Comparison of ENCODE assay signal across 1 cellular context in the genomic region with DNA sequence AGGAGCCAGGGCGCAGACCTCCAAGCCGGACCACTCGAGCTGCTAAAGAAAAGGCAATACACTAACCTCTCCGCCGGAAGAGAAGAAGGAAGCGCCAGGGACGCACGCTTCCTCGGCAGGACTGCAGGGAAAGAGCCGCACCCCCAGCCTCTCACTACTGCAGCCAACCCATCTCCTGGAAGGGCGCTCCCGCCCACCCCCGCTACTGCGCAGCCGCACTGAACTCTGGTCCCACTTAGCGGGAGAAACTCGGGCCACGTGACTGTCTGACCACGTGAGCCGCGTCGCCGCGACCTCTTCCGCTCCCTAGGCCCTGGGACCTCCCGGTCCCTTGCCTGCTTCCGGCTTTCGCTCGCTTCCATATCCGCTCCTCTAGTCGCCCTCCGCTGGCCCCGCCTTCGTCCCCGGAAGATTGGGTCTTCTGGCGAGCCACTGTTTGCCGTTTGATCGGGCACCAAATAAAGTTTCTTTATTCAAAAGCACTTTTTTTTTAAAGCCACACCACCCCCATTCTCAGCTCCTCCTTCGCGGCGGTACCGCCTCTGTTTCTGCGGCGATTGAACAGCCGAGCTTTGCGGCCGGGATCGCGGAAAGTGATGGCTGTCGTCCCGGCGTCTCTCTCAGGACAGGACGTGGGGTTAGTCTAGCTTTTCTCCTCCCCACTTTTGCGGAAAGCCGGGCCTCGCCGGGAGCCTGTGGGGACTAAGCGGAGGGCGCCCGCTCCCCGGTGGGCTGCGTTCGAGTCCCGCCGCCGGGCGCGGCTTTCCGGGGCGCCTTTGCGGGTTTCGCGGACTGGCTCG.
TF ChIP-seq lines count a peak whose summit lies in the region.

A gene with protein sequence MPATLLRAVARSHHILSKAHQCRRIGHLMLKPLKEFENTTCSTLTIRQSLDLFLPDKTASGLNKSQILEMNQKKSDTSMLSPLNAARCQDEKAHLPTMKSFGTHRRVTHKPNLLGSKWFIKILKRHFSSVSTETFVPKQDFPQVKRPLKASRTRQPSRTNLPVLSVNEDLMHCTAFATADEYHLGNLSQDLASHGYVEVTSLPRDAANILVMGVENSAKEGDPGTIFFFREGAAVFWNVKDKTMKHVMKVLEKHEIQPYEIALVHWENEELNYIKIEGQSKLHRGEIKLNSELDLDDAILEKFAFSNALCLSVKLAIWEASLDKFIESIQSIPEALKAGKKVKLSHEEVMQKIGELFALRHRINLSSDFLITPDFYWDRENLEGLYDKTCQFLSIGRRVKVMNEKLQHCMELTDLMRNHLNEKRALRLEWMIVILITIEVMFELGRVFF (minus strand): TSS at position 177 of the 800 bp plus-strand sequence. CDS start 6,315 bp downstream, outside the sequence.

TF ChIP-seq in K562, 482 proteins besides CTCF, POLR2A, EP300 and RAD21 (continued from another document and continues in another):
- TF ChIP-seq, protein P1, sequence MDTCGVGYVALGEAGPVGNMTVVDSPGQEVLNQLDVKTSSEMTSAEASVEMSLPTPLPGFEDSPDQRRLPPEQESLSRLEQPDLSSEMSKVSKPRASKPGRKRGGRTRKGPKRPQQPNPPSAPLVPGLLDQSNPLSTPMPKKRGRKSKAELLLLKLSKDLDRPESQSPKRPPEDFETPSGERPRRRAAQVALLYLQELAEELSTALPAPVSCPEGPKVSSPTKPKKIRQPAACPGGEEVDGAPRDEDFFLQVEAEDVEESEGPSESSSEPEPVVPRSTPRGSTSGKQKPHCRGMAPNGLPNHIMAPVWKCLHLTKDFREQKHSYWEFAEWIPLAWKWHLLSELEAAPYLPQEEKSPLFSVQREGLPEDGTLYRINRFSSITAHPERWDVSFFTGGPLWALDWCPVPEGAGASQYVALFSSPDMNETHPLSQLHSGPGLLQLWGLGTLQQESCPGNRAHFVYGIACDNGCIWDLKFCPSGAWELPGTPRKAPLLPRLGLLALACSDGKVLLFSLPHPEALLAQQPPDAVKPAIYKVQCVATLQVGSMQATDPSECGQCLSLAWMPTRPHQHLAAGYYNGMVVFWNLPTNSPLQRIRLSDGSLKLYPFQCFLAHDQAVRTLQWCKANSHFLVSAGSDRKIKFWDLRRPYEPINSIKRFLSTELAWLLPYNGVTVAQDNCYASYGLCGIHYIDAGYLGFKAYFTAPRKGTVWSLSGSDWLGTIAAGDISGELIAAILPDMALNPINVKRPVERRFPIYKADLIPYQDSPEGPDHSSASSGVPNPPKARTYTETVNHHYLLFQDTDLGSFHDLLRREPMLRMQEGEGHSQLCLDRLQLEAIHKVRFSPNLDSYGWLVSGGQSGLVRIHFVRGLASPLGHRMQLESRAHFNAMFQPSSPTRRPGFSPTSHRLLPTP (IDR thresholded peaks at IDR 0.05; ENCODE audit: borderline replicate concordance, extremely low read depth, insufficient read length): no peak
- TF ChIP-seq MIER1 (IDR thresholded peaks at IDR 0.05; ENCODE audit: low read depth): no peak
- TF ChIP-seq, protein P2, sequence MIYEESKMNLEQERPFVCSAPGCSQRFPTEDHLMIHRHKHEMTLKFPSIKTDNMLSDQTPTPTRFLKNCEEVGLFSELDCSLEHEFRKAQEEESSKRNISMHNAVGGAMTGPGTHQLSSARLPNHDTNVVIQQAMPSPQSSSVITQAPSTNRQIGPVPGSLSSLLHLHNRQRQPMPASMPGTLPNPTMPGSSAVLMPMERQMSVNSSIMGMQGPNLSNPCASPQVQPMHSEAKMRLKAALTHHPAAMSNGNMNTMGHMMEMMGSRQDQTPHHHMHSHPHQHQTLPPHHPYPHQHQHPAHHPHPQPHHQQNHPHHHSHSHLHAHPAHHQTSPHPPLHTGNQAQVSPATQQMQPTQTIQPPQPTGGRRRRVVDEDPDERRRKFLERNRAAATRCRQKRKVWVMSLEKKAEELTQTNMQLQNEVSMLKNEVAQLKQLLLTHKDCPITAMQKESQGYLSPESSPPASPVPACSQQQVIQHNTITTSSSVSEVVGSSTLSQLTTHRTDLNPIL (CRISPR knock-in tag; IDR thresholded peaks at IDR 0.05): no peak
- TF ChIP-seq, protein P3, sequence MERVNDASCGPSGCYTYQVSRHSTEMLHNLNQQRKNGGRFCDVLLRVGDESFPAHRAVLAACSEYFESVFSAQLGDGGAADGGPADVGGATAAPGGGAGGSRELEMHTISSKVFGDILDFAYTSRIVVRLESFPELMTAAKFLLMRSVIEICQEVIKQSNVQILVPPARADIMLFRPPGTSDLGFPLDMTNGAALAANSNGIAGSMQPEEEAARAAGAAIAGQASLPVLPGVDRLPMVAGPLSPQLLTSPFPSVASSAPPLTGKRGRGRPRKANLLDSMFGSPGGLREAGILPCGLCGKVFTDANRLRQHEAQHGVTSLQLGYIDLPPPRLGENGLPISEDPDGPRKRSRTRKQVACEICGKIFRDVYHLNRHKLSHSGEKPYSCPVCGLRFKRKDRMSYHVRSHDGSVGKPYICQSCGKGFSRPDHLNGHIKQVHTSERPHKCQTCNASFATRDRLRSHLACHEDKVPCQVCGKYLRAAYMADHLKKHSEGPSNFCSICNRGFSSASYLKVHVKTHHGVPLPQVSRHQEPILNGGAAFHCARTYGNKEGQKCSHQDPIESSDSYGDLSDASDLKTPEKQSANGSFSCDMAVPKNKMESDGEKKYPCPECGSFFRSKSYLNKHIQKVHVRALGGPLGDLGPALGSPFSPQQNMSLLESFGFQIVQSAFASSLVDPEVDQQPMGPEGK (CRISPR knock-in tag; IDR thresholded peaks at IDR 0.05; ENCODE audit: borderline replicate concordance): no peak
- peak; percentile 87 for TF ChIP-seq CCNT2 (IDR thresholded peaks at IDR 0.05; ENCODE audit: borderline replicate concordance, extremely low read depth, insufficient read length, low read depth, low read length)
- peak; percentile 91 to 97 for TF ChIP-seq ETV6 (IDR thresholded peaks at IDR 0.05; ENCODE audit: borderline replicate concordance in 1 of 2, low read depth in 2 of 2, low read length in 1 of 2)
- no peak; the same call in 1 of the 2 replicates for TF ChIP-seq ETV6 (CRISPR knock-in tag; IDR thresholded peaks at IDR 0.05; ENCODE audit: borderline replicate concordance)
- no peak for TF ChIP-seq BACH1 (tag; IDR thresholded peaks at IDR 0.05)
- TF ChIP-seq, protein P4, sequence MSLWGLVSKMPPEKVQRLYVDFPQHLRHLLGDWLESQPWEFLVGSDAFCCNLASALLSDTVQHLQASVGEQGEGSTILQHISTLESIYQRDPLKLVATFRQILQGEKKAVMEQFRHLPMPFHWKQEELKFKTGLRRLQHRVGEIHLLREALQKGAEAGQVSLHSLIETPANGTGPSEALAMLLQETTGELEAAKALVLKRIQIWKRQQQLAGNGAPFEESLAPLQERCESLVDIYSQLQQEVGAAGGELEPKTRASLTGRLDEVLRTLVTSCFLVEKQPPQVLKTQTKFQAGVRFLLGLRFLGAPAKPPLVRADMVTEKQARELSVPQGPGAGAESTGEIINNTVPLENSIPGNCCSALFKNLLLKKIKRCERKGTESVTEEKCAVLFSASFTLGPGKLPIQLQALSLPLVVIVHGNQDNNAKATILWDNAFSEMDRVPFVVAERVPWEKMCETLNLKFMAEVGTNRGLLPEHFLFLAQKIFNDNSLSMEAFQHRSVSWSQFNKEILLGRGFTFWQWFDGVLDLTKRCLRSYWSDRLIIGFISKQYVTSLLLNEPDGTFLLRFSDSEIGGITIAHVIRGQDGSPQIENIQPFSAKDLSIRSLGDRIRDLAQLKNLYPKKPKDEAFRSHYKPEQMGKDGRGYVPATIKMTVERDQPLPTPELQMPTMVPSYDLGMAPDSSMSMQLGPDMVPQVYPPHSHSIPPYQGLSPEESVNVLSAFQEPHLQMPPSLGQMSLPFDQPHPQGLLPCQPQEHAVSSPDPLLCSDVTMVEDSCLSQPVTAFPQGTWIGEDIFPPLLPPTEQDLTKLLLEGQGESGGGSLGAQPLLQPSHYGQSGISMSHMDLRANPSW (CRISPR knock-in tag; IDR thresholded peaks at IDR 0.05): peak; percentile 71; the same call in 1 of the 2 replicates
- TF ChIP-seq GABPB1 (CRISPR knock-in tag; IDR thresholded peaks at IDR 0.05): peak; percentile 95
- TF ChIP-seq HLTF (IDR thresholded peaks at IDR 0.05): peak; percentile 51; the same call in 1 of the 2 replicates
- TF ChIP-seq ELF2 (CRISPR knock-in tag; IDR thresholded peaks at IDR 0.05): peak; percentile 95
- TF ChIP-seq, protein P5, sequence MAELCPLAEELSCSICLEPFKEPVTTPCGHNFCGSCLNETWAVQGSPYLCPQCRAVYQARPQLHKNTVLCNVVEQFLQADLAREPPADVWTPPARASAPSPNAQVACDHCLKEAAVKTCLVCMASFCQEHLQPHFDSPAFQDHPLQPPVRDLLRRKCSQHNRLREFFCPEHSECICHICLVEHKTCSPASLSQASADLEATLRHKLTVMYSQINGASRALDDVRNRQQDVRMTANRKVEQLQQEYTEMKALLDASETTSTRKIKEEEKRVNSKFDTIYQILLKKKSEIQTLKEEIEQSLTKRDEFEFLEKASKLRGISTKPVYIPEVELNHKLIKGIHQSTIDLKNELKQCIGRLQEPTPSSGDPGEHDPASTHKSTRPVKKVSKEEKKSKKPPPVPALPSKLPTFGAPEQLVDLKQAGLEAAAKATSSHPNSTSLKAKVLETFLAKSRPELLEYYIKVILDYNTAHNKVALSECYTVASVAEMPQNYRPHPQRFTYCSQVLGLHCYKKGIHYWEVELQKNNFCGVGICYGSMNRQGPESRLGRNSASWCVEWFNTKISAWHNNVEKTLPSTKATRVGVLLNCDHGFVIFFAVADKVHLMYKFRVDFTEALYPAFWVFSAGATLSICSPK (IDR thresholded peaks at IDR 0.05; ENCODE audit: borderline replicate concordance): 0 out of 2 replicates have a peak, but pooled peaks have one; percentile 30
- no peak; the same call in 1 of the 2 replicates for TF ChIP-seq SMARCC2 (IDR thresholded peaks at IDR 0.05; ENCODE audit: low read depth)
- TF ChIP-seq ZC3H11A (IDR thresholded peaks at IDR 0.05; ENCODE audit: low read depth, low read length): no peak
- TF ChIP-seq ZNF717 (CRISPR knock-in tag; IDR thresholded peaks at IDR 0.05): no peak
- TF ChIP-seq TEAD1 (CRISPR knock-in tag; IDR thresholded peaks at IDR 0.05): peak; percentile 25 to 64; a peak in 2 of 4 replicates
- peak; percentile 10; the same call in 1 of the 2 replicates for TF ChIP-seq ZNF24 (IDR thresholded peaks at IDR 0.05)
- TF ChIP-seq ATF1 (CRISPR knock-in tag; IDR thresholded peaks at IDR 0.05): no peak
- peak; percentile 91 for TF ChIP-seq ATF1 (tag; IDR thresholded peaks at IDR 0.05)
- 0 out of 2 replicates have a peak, but pooled peaks have one; percentile 9 for TF ChIP-seq ZSCAN32 (CRISPR knock-in tag; IDR thresholded peaks at IDR 0.05)
- peak; percentile 98 for TF ChIP-seq C11orf30 (IDR thresholded peaks at IDR 0.05; ENCODE audit: low read depth)
- TF ChIP-seq ESRRA (IDR thresholded peaks at IDR 0.05; ENCODE audit: borderline replicate concordance, low read depth): peak; percentile 84; the same call in 1 of the 2 replicates
- no peak; the same call in 1 of the 2 replicates for TF ChIP-seq NCOA6 (IDR thresholded peaks at IDR 0.05)
- peak; percentile 79 for TF ChIP-seq PCBP1 (IDR thresholded peaks at IDR 0.05; ENCODE audit: low read depth, low read length, poor library complexity, severe bottlenecking)
- 0 out of 2 replicates have a peak, but pooled peaks have one; percentile 1 for TF ChIP-seq ZNF316 (IDR thresholded peaks at IDR 0.05)
- peak; percentile 70; the same call in 1 of the 2 replicates for TF ChIP-seq ZNF232 (CRISPR knock-in tag; IDR thresholded peaks at IDR 0.05)
- no peak for TF ChIP-seq MYBL2 (IDR thresholded peaks at IDR 0.05; ENCODE audit: low read depth)
- TF ChIP-seq MYBL2 (CRISPR knock-in tag; IDR thresholded peaks at IDR 0.05; ENCODE audit: borderline replicate concordance): no peak
- TF ChIP-seq, protein P6, sequence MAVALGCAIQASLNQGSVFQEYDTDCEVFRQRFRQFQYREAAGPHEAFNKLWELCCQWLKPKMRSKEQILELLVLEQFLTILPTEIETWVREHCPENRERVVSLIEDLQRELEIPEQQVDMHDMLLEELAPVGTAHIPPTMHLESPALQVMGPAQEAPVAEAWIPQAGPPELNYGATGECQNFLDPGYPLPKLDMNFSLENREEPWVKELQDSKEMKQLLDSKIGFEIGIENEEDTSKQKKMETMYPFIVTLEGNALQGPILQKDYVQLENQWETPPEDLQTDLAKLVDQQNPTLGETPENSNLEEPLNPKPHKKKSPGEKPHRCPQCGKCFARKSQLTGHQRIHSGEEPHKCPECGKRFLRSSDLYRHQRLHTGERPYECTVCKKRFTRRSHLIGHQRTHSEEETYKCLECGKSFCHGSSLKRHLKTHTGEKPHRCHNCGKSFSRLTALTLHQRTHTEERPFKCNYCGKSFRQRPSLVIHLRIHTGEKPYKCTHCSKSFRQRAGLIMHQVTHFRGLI (CRISPR knock-in tag; IDR thresholded peaks at IDR 0.05): no peak
- TF ChIP-seq, protein P7, sequence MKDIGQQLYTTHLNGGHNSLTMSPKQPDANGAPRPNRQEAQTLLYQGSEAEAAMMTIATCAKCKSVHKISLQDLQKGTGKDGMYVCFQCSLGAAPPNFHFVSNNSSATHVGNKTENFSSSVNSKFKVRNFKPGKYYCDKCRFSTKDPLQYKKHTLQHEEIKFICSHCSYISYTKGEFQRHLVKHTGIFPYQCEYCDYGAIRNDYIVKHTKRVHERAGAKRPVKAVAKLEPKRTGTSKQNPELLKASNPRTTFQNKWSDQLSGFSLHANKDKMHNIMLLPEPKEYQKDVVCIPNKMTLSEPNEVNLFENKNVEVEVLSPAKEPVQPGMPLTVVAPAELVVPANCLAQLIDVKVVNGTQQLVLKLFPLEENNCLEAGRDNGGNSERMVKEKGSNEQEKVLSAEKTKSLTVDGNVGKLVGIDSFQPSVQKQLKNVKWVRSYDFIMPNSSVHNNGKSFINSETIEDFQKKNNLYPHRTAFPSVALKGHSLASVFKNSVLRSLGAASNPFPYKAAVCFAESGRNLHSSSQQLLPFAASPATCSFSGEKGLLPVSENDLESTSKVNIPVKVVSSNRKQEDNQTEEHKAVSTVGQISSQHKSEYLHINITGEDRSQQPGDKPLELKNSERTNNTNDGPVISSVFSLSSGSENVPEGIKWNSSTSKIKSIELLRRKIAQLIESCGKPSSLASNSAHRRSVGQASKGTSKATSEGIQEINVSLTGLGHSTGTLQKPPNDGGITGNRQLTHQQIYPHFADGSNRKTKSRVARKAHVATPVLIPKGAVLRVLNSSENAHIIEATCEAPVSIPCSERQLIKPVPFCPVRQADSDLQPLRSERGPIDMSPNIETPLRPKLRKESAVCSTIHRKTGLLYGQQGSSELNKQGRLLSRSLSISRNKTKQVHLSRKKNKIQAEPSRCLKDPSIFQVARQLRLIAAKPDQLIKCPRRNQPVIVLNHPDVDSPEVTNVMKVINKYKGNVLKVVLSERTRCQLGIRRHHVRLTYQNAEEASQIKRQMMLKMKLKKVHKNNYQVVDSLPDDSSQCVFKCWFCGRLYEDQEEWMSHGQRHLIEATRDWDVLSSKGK (CRISPR knock-in tag; IDR thresholded peaks at IDR 0.05): no peak
- TF ChIP-seq ASH1L (IDR thresholded peaks at IDR 0.05; ENCODE audit: borderline replicate concordance, low read depth, partially characterized antibody): peak; percentile 69
- no peak for TF ChIP-seq STAT5A (IDR thresholded peaks at IDR 0.05; ENCODE audit: borderline replicate concordance, low read length)
- TF ChIP-seq, protein P8, sequence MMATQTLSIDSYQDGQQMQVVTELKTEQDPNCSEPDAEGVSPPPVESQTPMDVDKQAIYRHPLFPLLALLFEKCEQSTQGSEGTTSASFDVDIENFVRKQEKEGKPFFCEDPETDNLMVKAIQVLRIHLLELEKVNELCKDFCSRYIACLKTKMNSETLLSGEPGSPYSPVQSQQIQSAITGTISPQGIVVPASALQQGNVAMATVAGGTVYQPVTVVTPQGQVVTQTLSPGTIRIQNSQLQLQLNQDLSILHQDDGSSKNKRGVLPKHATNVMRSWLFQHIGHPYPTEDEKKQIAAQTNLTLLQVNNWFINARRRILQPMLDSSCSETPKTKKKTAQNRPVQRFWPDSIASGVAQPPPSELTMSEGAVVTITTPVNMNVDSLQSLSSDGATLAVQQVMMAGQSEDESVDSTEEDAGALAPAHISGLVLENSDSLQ (IDR thresholded peaks at IDR 0.05): peak; percentile 52; the same call in 1 of the 2 replicates
